16 cellular contexts compared by ENCODE assay signal in genomic region chr4:169236901-169237626, GRCh38. TPM values are rescaled to one million over a fixed set of nuclear protein-coding genes. Genes with fewer than 3 reads are reported as not detected.
DNase-seq lines count a peak whose midpoint lies in the region; ATAC-seq and TF ChIP-seq lines count a peak whose summit lies in the region.
"Had no signal": no experiment of that assay in that cellular context is flagged by ENCODE, and none has a peak within 500 bp of the region (broad histone marks: within the 10 kb centered on the region; RNA-seq: fewer than 3 reads in every experiment).

No MANE protein-coding gene starts in this region.

- intact Hi-C loops in HCT116 (cut with micrococcal nuclease): no loop called here
- intact Hi-C loops in esophagus muscularis mucosa (cut with DNase I): no loop called here
- intact Hi-C loops in posterior vena cava (cut with DNase I): no loop called here

- H3K4me1 Mint-ChIP-seq in effector memory CD8-positive, alpha-beta T cell (ENCODE audit: low read depth in 2 of 2): no peaks in the 10 kb centered on the region
- H3K4me1 Mint-ChIP-seq: central memory CD8-positive, alpha-beta T cell had no signal

- CTCF ChIA-PET in HCT116 (lab: Charles Lee): no interaction called here

- H3K27ac ChIP-seq in HCT116 (ENCODE audit: low read depth, low read length) (no peak overlapping the region), esophagus muscularis mucosa (replicated peaks in 1 of 4) (peak overlapping the region in 2 of 4 donors; percentile 26 to 35)

- peaks cover 40 to 83% of the 10 kb centered on the region in 2 experiments for H3K4me1 ChIP-seq in HCT116 (ENCODE audit: control insufficient read depth in 1 of 2, insufficient read depth in 2 of 2, low read length in 2 of 2)
- H3K4me1 ChIP-seq in esophagus muscularis mucosa: peaks cover 35 to 48% (median 46%) of the 10 kb centered on the region in 4 donors

- no peak for TF ChIP-seq CTCF in HCT116 (IDR thresholded peaks at IDR 0.05 in 2 of 3, conservative IDR thresholded peaks at IDR 0.05 in 1 of 3; ENCODE audit: borderline replicate concordance in 1 of 3, insufficient read depth in 1 of 3, low read depth in 2 of 3, low read length in 2 of 3)
- TF ChIP-seq CTCF in esophagus muscularis mucosa (IDR thresholded peaks at IDR 0.05): no peak
- no peak for TF ChIP-seq CTCF in omental fat pad (IDR thresholded peaks at IDR 0.05)

- RAD21 ChIA-PET in HCT116 (lab: Charles Lee; ENCODE audit: low non-redundant PET in 1 of 2, low total read pairs in 2 of 2, uncharacterized antibody in 2 of 2, unreplicated experiment in 2 of 2): no interaction called here

- no peak overlapping the region for H3K4me3 Mint-ChIP-seq in effector memory CD8-positive, alpha-beta T cell
- H3K4me3 Mint-ChIP-seq: central memory CD8-positive, alpha-beta T cell had no signal

- no peak for TF ChIP-seq EP300 in esophagus muscularis mucosa (IDR thresholded peaks at IDR 0.05)

- H3K36me3 Mint-ChIP-seq in effector memory CD8-positive, alpha-beta T cell (ENCODE audit: insufficient read depth): no peaks in the 10 kb centered on the region

- no peak overlapping the region for H3K9ac ChIP-seq in HCT116 (ENCODE audit: low read length)

- H3K36me3 ChIP-seq in HCT116 (ENCODE audit: control insufficient read depth in 1 of 2, insufficient read depth in 2 of 2, low read length in 2 of 2): no peaks in the 10 kb centered on the region
- no peaks in the 10 kb centered on the region for H3K36me3 ChIP-seq in esophagus muscularis mucosa

- H3K27ac Mint-ChIP-seq in effector memory CD8-positive, alpha-beta T cell: no peak overlapping the region
- H3K27ac Mint-ChIP-seq: activated T-helper 2 cell treated with anti-CD3 and anti-CD28 coated beads, Interferon-gamma antibody, Interleukin-2, Interleukin-4, amounts not matched to agents 10 μg/mL and 5 μg/mL and 100 μg/mL, durations not matched to agents 14 hours and 24 hours and 36 hours had no signal

- no peaks in the 10 kb centered on the region for H3K9me3 ChIP-seq in HCT116 (ENCODE audit: control insufficient read depth in 1 of 2, insufficient read depth in 1 of 2, low read depth in 1 of 2, low read length in 2 of 2)
- no peaks in the 10 kb centered on the region for H3K9me3 ChIP-seq in esophagus muscularis mucosa

- H3K79me2 ChIP-seq in HCT116 (ENCODE audit: insufficient read depth, low read length): peaks cover 99% of the 10 kb centered on the region

- H3K4me2 ChIP-seq in HCT116 (ENCODE audit: low read length): peak overlapping the region; percentile 3; the same call in 1 of the 2 replicates

- peaks cover 24 to 37% of the 10 kb centered on the region in 2 donors for H3K27me3 Mint-ChIP-seq in effector memory CD8-positive, alpha-beta T cell

- H4K20me1 ChIP-seq in HCT116 (ENCODE audit: insufficient read depth): peaks cover 12% of the 10 kb centered on the region; the same call in 1 of the 2 replicates

- H3K27me3 ChIP-seq in HCT116 (ENCODE audit: insufficient read depth, low read length) (no peaks in the 10 kb centered on the region), esophagus muscularis mucosa (no peaks in the 10 kb centered on the region)

- POLR2A ChIA-PET in HCT116 (lab: Charles Lee): no interaction called here

- no peaks in the 10 kb centered on the region for H3K9me3 Mint-ChIP-seq in effector memory CD8-positive, alpha-beta T cell
- H3K9me3 Mint-ChIP-seq: activated T-helper 2 cell treated with anti-CD3 and anti-CD28 coated beads, Interferon-gamma antibody, Interleukin-2, Interleukin-4, amounts not matched to agents 10 μg/mL and 5 μg/mL and 100 μg/mL, durations not matched to agents 14 hours and 24 hours and 36 hours; central memory CD8-positive, alpha-beta T cell had no signal

- TF ChIP-seq POLR2A in HCT116 (IDR thresholded peaks at IDR 0.05; ENCODE audit: borderline replicate concordance, extremely low read depth, insufficient read depth, insufficient read length) (no peak), esophagus muscularis mucosa (IDR thresholded peaks at IDR 0.05; ENCODE audit: low read depth) (no peak)

- H3K4me3 ChIP-seq in HCT116 (replicated peaks in 1 of 2; ENCODE audit: low read depth in 1 of 2, low read length in 2 of 2) (no peak overlapping the region), esophagus muscularis mucosa (no peak overlapping the region)

- WGBS in esophagus muscularis mucosa: 35% methylated on average over 6 of the region's 6 CpGs

- DNase-seq in HCT116 (ENCODE audit: low read depth, low spot score) (no peak), NCI-H446 treated with DMSO at 0.1 percent for 48 hours (lab: John Stamatoyannopoulos, UW) (peak; percentile 86), esophagus muscularis mucosa (ENCODE audit: extremely low spot score) (peak; percentile 78), omental fat pad (ENCODE audit: low spot score) (no peak), posterior vena cava (ENCODE audit: low spot score) (no peak), globus pallidus (ENCODE audit: low spot score) (no peak)
- DNase-seq in effector memory CD8-positive, alpha-beta T cell: no peak
- DNase-seq: activated CD4-positive, alpha-beta T cell treated with anti-CD3 and anti-CD28 coated beads for 1 hour; EL; KBM-7; NCI-H1092 treated with DMSO at 0.1 percent for 48 hours; stimulated activated CD4-positive, alpha-beta T cell treated with anti-CD3 and anti-CD28 coated beads, Interleukin-2, amount 100 ng/mL, for 48 hours; T1000 had no signal

- H2AFZ ChIP-seq in HCT116 (ENCODE audit: low read depth, low read length, poor library complexity, severe bottlenecking): no peak overlapping the region

- no peaks in the 10 kb centered on the region for H3K9me2 ChIP-seq in HCT116 (ENCODE audit: insufficient read depth)

- no peak for ATAC-seq in HCT116
- ATAC-seq in omental fat pad (ENCODE audit: low FRiP score): peak; percentile 42
- no peak for ATAC-seq in GM19397 (IDR thresholded peaks at IDR 0.05; ENCODE audit: unreplicated experiment)
- ATAC-seq in effector memory CD8-positive, alpha-beta T cell (replicated peaks): no peak

- no TSS peak for BruUV-seq in HCT116 (replicated peaks; lab: Mats Ljungman, UMichigan)

- no peak for TF ChIP-seq RAD21 in HCT116 (IDR thresholded peaks at IDR 0.05; ENCODE audit: low read depth)

TF ChIP-seq in HCT116, 20 proteins besides CTCF, POLR2A, EP300 and RAD21 (continues in another document):
- TF ChIP-seq MAX (IDR thresholded peaks at IDR 0.05) (no peak), REST (IDR thresholded peaks at IDR 0.05; ENCODE audit: low read depth) (no peak), CBX3 (IDR thresholded peaks at IDR 0.05; ENCODE audit: low read depth) (no peak), ELF1 (IDR thresholded peaks at IDR 0.05; ENCODE audit: borderline replicate concordance, low read depth) (no peak), FOSL1 (IDR thresholded peaks at IDR 0.05; ENCODE audit: low read depth) (no peak), ATF3 (IDR thresholded peaks at IDR 0.05) (no peak), SRF (IDR thresholded peaks at IDR 0.05; ENCODE audit: low read depth) (no peak), POLR2AphosphoS5 (IDR thresholded peaks at IDR 0.05; ENCODE audit: low read depth, low read length) (no peak), ZFX (IDR thresholded peaks at IDR 0.05) (no peak), YY1 (IDR thresholded peaks at IDR 0.05; ENCODE audit: extremely low read depth, insufficient replicate concordance, low read depth, low read length) (no peak), SIN3A (IDR thresholded peaks at IDR 0.05; ENCODE audit: low read depth) (no peak), ZNF274 (IDR thresholded peaks at IDR 0.05; ENCODE audit: low read depth, low read length) (no peak), TCF7L2 (IDR thresholded peaks at IDR 0.05; ENCODE audit: borderline replicate concordance, extremely low read depth, insufficient read depth, insufficient read length) (no peak), CEBPB (IDR thresholded peaks at IDR 0.05; ENCODE audit: low read depth) (no peak), EGR1 (IDR thresholded peaks at IDR 0.05; ENCODE audit: low read depth) (no peak), JUND (IDR thresholded peaks at IDR 0.05) (no peak), SP1 (IDR thresholded peaks at IDR 0.05; ENCODE audit: low read depth) (no peak)

RNA-seq across cellular contexts. Expression of gene SH3RF1, which starts 33.7 kb away (rescaled TPM):
- total RNA-seq in HCT116 (2021; ENCODE audit: unreplicated experiment): 59.5 TPM
- 23.7 and 24.4 TPM in 2 replicates for polyA plus RNA-seq in HCT116 (2012)
- 10 to 100 TPM in 3 of 4 donors, 1 to 10 TPM in 1; 10.0 to 11.8 (median 10.9) TPM for total RNA-seq in esophagus muscularis mucosa
- total RNA-seq in omental fat pad: 10 to 100 TPM; 15.9 to 28.5 (median 23.5) TPM
- total RNA-seq in posterior vena cava: 10 to 100 TPM; 13.8 to 20.3 TPM

Comparison
In these comparisons a context has a peak if more than half of its experiments do, and no peak if none do; other contexts are left out.
1. DNase-seq: peak in NCI-H446 treated with DMSO at 0.1 percent for 48 hours (single experiment) and esophagus muscularis mucosa (single experiment); none in HCT116 (single experiment), omental fat pad (single experiment), posterior vena cava (single experiment), globus pallidus (single experiment) and effector memory CD8-positive, alpha-beta T cell (0 of 3).